Comparison of ENCODE assay signal across 17 cellular contexts in genomic region chr9:90251311-90251710, GRCh38.
DNase-seq lines count a peak whose midpoint lies in the region; ATAC-seq and TF ChIP-seq lines count a peak whose summit lies in the region.
"Had no signal": no experiment of that assay in that cellular context is flagged by ENCODE, and none has a peak within 500 bp of the region (broad histone marks: within the 10 kb centered on the region; RNA-seq: fewer than 3 reads in every experiment).

No MANE protein-coding gene starts in this region.

- ATAC-seq in left lobe of liver = no peak
- ATAC-seq in GM18520 (IDR thresholded peaks at IDR 0.05; ENCODE audit: unreplicated experiment) = no peak
- ATAC-seq: GM12878 had no signal

- peak; percentile 82 for DNase-seq in DMS53 (lab: John Stamatoyannopoulos, UW)
- DNase-seq in NCI-H69 (lab: John Stamatoyannopoulos, UW) = peak; percentile 32
- peak; percentile 65 for DNase-seq in epithelial cell of esophagus (ENCODE audit: low read depth)
- DNase-seq in kidney tubule cell (ENCODE audit: low spot score) = peak; percentile 83
- no peak for DNase-seq in left lobe of liver (ENCODE audit: low spot score)
- DNase-seq in NCI-H774 (lab: John Stamatoyannopoulos, UW) = no peak
- DNase-seq: BE2C, DMS79 treated with DMSO at 0.1 percent for 48 hours, Kasumi-1, NCI-H1417 treated with DMSO at 0.1 percent for 48 hours, NCI-H187, NCI-H510A treated with DMSO at 0.1 percent for 48 hours, RPMI8226, SHP77 had no signal

- no peak for TF ChIP-seq CTCF in epithelial cell of esophagus (IDR thresholded peaks at IDR 0.05; ENCODE audit: insufficient read depth, low read depth, low read length, missing control alignments)

- H3K4me3 ChIP-seq in epithelial cell of esophagus (ENCODE audit: low read length) = no peak overlapping the region
- H3K4me3 ChIP-seq: GM12878, HAP-1 had no signal

Comparison
In these comparisons a context has a peak if more than half of its experiments do, and no peak if none do; other contexts are left out.
1. DNase-seq: peak in DMS53 (single experiment), NCI-H69 (single experiment), epithelial cell of esophagus (single experiment) and kidney tubule cell (single experiment); none in left lobe of liver (single experiment) and NCI-H774 (single experiment).